In genomic region chr10:72320676-72321247, GRCh38 we compare ENCODE assay signal across 1 cellular context.
TF ChIP-seq lines count a peak whose summit lies in the region.

No MANE protein-coding gene starts in this region.

TF ChIP-seq in HEK293, 187 proteins besides CTCF, POLR2A, EP300 and RAD21 (continued from another document):
- peak; percentile 79; the same call in 1 of the 2 replicates for TF ChIP-seq ZNF76 (tag by site-specific recombination; IDR thresholded peaks at IDR 0.05; ENCODE audit: borderline replicate concordance, low read depth)
- TF ChIP-seq ZNF341 (tag by site-specific recombination; IDR thresholded peaks at IDR 0.05; ENCODE audit: low read depth) = peak; percentile 80
- peak; percentile 86 for TF ChIP-seq ZBTB8A (tag by site-specific recombination; IDR thresholded peaks at IDR 0.05)
- TF ChIP-seq ZNF514 (tag by site-specific recombination; IDR thresholded peaks at IDR 0.05) = no peak
- no peak for TF ChIP-seq ZNF239 (tag by site-specific recombination; IDR thresholded peaks at IDR 0.05)
- no peak for TF ChIP-seq ZNF621 (tag by site-specific recombination; IDR thresholded peaks at IDR 0.05)
- no peak for TF ChIP-seq ZNF280C (tag by site-specific recombination; IDR thresholded peaks at IDR 0.05)
- no peak for TF ChIP-seq TCF7L2 (IDR thresholded peaks at IDR 0.05; ENCODE audit: borderline replicate concordance, low read depth, low read length)
- TF ChIP-seq ZSCAN5A (tag by site-specific recombination; IDR thresholded peaks at IDR 0.05) = 0 out of 2 replicates have a peak, but pooled peaks have one; percentile 59
- TF ChIP-seq ZNF133 (tag by site-specific recombination; IDR thresholded peaks at IDR 0.05) = no peak
- TF ChIP-seq SCRT2 (tag by site-specific recombination; IDR thresholded peaks at IDR 0.05) = peak; percentile 99
- peak; percentile 54; the same call in 1 of the 2 replicates for TF ChIP-seq ZNF184 (tag by site-specific recombination; IDR thresholded peaks at IDR 0.05)
- TF ChIP-seq ZNF423 (tag by site-specific recombination; IDR thresholded peaks at IDR 0.05) = peak; percentile 55; the same call in 1 of the 2 replicates
- no peak for TF ChIP-seq ZFHX2 (tag by site-specific recombination; conservative IDR thresholded peaks at IDR 0.05)
- TF ChIP-seq BCL6B (tag by site-specific recombination; IDR thresholded peaks at IDR 0.05) = no peak; the same call in 1 of the 2 replicates
- TF ChIP-seq ZBTB6 (tag by site-specific recombination; IDR thresholded peaks at IDR 0.05) = peak; percentile 76
- TF ChIP-seq FEZF1 (tag by site-specific recombination; IDR thresholded peaks at IDR 0.05) = peak; percentile 59
- TF ChIP-seq ZSCAN18 (tag by site-specific recombination; IDR thresholded peaks at IDR 0.05) = 0 out of 2 replicates have a peak, but pooled peaks have one; percentile 15
- peak; percentile 76; the same call in 1 of the 2 replicates for TF ChIP-seq KLF7 (tag by site-specific recombination; IDR thresholded peaks at IDR 0.05; ENCODE audit: borderline replicate concordance)
- TF ChIP-seq KLF8 (tag by site-specific recombination; IDR thresholded peaks at IDR 0.05) = peak; percentile 89
- TF ChIP-seq ZNF274 (IDR thresholded peaks at IDR 0.05; ENCODE audit: low read length) = no peak
- TF ChIP-seq ZNF274 (tag by site-specific recombination; IDR thresholded peaks at IDR 0.05; ENCODE audit: borderline replicate concordance) = no peak
- no peak for TF ChIP-seq ZNF214 (tag by site-specific recombination; IDR thresholded peaks at IDR 0.05; ENCODE audit: borderline replicate concordance)
- TF ChIP-seq SP3 (tag by site-specific recombination; IDR thresholded peaks at IDR 0.05) = peak; percentile 54
- no peak for TF ChIP-seq ZNF768 (tag by site-specific recombination; IDR thresholded peaks at IDR 0.05)
- TF ChIP-seq ZNF292 (tag by site-specific recombination; IDR thresholded peaks at IDR 0.05; ENCODE audit: borderline replicate concordance, low read depth) = no peak
- TF ChIP-seq ZBTB10 (tag by site-specific recombination; IDR thresholded peaks at IDR 0.05) = peak; percentile 89
- TF ChIP-seq ZNF776 (tag by site-specific recombination; IDR thresholded peaks at IDR 0.05; ENCODE audit: borderline replicate concordance) = no peak
- no peak for TF ChIP-seq ZNF350 (tag by site-specific recombination; IDR thresholded peaks at IDR 0.05)
- peak; percentile 84 for TF ChIP-seq KLF16 (tag by site-specific recombination; IDR thresholded peaks at IDR 0.05)
- TF ChIP-seq KLF17 (tag by site-specific recombination; IDR thresholded peaks at IDR 0.05) = peak; percentile 95
- TF ChIP-seq ZNF26 (tag by site-specific recombination; IDR thresholded peaks at IDR 0.05) = no peak
- peak; percentile 99 for TF ChIP-seq ZNF324 (tag by site-specific recombination; IDR thresholded peaks at IDR 0.05)
- no peak for TF ChIP-seq ZBTB49 (tag by site-specific recombination; IDR thresholded peaks at IDR 0.05; ENCODE audit: low read depth)
- 0 out of 2 replicates have a peak, but pooled peaks have one; percentile 9 for TF ChIP-seq ZNF664 (tag by site-specific recombination; IDR thresholded peaks at IDR 0.05)
- peak; percentile 96 for TF ChIP-seq BCL11A (tag by site-specific recombination; IDR thresholded peaks at IDR 0.05; ENCODE audit: low read depth)
- TF ChIP-seq ZNF501 (tag by site-specific recombination; IDR thresholded peaks at IDR 0.05) = no peak; the same call in 1 of the 2 replicates
TF ChIP-seq in HEK293: peak in this region for 80.
